Comparison of ENCODE assay signal across 8 cellular contexts in the genomic region with DNA sequence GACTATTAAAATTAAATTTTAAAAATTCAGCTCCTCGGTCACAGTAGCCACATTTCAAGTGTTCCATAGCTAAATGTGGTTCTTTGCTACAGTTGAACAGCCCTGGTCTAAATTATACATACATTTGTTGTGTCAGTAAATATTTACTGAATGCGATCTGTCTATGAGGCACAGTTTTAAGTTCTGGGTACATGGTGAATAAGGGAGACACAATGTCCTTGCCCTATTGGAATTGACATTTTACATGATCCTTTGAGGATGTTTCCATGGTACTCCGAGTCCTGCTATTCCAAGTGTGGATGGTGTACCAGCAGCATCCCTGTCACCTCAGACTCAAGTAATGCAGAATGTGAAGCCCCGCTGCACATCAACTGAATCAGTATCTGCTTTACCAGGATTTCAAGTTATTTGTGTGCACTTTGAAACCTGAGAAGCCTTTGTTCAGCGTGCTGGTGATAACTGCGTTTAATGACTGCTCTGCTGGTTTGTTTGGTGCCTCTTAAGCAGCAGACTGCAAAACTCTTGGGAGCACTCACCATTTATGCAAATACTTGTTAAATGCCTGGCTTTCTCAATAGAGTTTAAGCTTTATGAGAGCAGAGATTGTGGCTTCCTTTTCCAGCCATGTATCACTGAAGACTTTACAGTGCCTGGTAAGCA. TPM values are rescaled to one million over a fixed set of nuclear protein-coding genes. Genes with fewer than 3 reads are reported as not detected.
DNase-seq lines count a peak whose midpoint lies in the region; ATAC-seq and TF ChIP-seq lines count a peak whose summit lies in the region.

No MANE protein-coding gene starts in this region.

- H3K27ac ChIP-seq in VCaP (peak overlapping the region; percentile 69), upper lobe of right lung (peak overlapping the region; percentile 77)

- ATAC-seq in upper lobe of right lung (no peak), HG03432 (IDR thresholded peaks at IDR 0.05; ENCODE audit: unreplicated experiment) (no peak), HG03135 (IDR thresholded peaks at IDR 0.05; ENCODE audit: unreplicated experiment) (no peak), GM21515 (IDR thresholded peaks at IDR 0.05; ENCODE audit: unreplicated experiment) (no peak)

- no peaks in the 10 kb centered on the region for H3K27me3 ChIP-seq in BE2C
- no peaks in the 10 kb centered on the region for H3K27me3 ChIP-seq in upper lobe of right lung

- peaks cover 3% of the 10 kb centered on the region for H3K9me3 Mint-ChIP-seq in HFFc6

- no peak overlapping the region; the same call in 1 of the 2 replicates for H3K27ac Mint-ChIP-seq in HFFc6

- H3K4me1 Mint-ChIP-seq in HFFc6 (ENCODE audit: low read depth) = peaks cover 15% of the 10 kb centered on the region

- peaks cover 3% of the 10 kb centered on the region for H3K27me3 Mint-ChIP-seq in HFFc6 (ENCODE audit: insufficient read depth)

- DNase-seq in BE2C (peak; percentile 4), HFFc6 (no peak), iris pigment epithelial cell (ENCODE audit: low read depth) (peak; percentile 56), upper lobe of right lung (no peak)

- peak overlapping the region; percentile 60; the same call in 1 of the 2 replicates for H3K4me3 Mint-ChIP-seq in HFFc6

- intact Hi-C loops in upper lobe of right lung (cut with DNase I) = loop anchor here (10.0 kb wide), 1 partner anchor 178 kb away; no protein-coding TSS in a partner anchor

- H3K4me1 ChIP-seq in BE2C (no peaks in the 10 kb centered on the region), upper lobe of right lung (peaks cover 11% of the 10 kb centered on the region)

- H3K4me3 ChIP-seq in BE2C (ENCODE audit: low read depth, low read length) = no peak overlapping the region; the same call in 1 of the 2 replicates
- peak overlapping the region; percentile 70 for H3K4me3 ChIP-seq in upper lobe of right lung

- H3K9me3 ChIP-seq in BE2C = no peaks in the 10 kb centered on the region
- H3K9me3 ChIP-seq in upper lobe of right lung = peaks cover 3% of the 10 kb centered on the region

- H3K36me3 ChIP-seq in BE2C = no peaks in the 10 kb centered on the region
- H3K36me3 ChIP-seq in upper lobe of right lung = no peaks in the 10 kb centered on the region

- TF ChIP-seq CTCF in BE2C (IDR thresholded peaks at IDR 0.05; ENCODE audit: low read depth, low read length) (no peak), HFFc6 (IDR thresholded peaks at IDR 0.05) (no peak), VCaP (conservative IDR thresholded peaks at IDR 0.05) (no peak), upper lobe of right lung (IDR thresholded peaks at IDR 0.05) (no peak)

- peaks cover 15% of the 10 kb centered on the region for H3K36me3 Mint-ChIP-seq in HFFc6 (ENCODE audit: low read depth)

RNA-seq across cellular contexts. Expression of a gene that starts 1.5 kb away (rescaled TPM):
- polyA plus RNA-seq in BE2C (2012; ENCODE audit: insufficient read depth, insufficient read length, low read depth) = 22.3 TPM
- 10 to 100 TPM; 36.4 to 48.2 (median 40.2) TPM for total RNA-seq in HFFc6 (2021; fragmentation: NEBNext Ultra II Directional; extraction: Animal tissue kit (Norgen Biotek cat#: 25700))
- 74.5 TPM for total RNA-seq in upper lobe of right lung

Comparison
In these comparisons a context has a peak if more than half of its experiments do, and no peak if none do; other contexts are left out.
1. DNase-seq: peak in BE2C (single experiment) and iris pigment epithelial cell (single experiment); none in HFFc6 (single experiment) and upper lobe of right lung (single experiment).